Comparison of ENCODE assay signal across 9 cellular contexts in the genomic region with DNA sequence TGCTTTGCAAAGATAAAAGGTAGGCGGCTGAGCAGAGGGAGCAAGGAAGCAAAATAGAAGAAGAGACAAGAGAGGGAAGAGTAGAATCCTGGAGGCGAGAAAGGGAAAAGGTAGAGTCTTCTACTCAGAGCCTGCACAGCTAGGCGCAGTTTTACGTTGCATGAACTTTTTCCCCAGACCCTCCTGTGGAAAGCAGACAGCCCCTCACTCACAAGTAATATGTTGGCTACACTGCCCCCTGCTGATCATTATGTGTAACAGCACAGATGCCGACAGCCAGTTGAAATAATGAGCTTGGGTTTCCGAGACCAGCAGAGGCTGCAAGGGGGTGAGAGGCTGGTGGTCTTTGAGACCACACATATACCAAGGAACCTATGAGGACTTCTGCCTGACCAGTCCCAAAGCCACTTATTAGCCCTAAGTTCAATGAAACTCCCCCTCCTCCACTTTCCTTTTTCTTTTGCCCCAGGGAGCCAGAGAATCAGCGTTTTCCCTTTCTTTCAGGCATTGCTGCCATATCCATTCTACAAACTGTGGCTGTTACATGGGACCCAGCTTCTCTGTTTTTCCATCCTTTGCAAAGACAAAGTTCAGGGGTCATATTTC. TPM values are rescaled to one million over a fixed set of nuclear protein-coding genes. Genes with fewer than 3 reads are reported as not detected.
DNase-seq lines count a peak whose midpoint lies in the region; ATAC-seq and TF ChIP-seq lines count a peak whose summit lies in the region.
"Had no signal": no experiment of that assay in that cellular context is flagged by ENCODE, and none has a peak within 500 bp of the region (broad histone marks: within the 10 kb centered on the region; RNA-seq: fewer than 3 reads in every experiment).

No MANE protein-coding gene starts in this region.

- H3K9me3 ChIP-seq in endodermal cell (ENCODE audit: control insufficient read depth, low read length) (no peaks in the 10 kb centered on the region), osteoblast (ENCODE audit: low read depth, low read length) (no peaks in the 10 kb centered on the region)

- ATAC-seq in GM18873 (IDR thresholded peaks at IDR 0.05; ENCODE audit: low FRiP score, unreplicated experiment) (no peak), GM21515 (IDR thresholded peaks at IDR 0.05; ENCODE audit: unreplicated experiment) (no peak)

- CTCF ChIA-PET in RWPE1 (lab: Yijun Ruan, JAX) = interaction anchor here (0.6 to 1.4 kb wide), 11 partner anchors 9 to 72 kb away, joined by 3 to 10 read pairs (median 4); a partner anchor contains a TSS

- DNase-seq in DMS 273 (lab: John Stamatoyannopoulos, UW; ENCODE audit: unreplicated experiment) = peak; percentile 66
- DNase-seq in DMS 273 treated with DMSO at 0.1 percent for 48 hours (lab: John Stamatoyannopoulos, UW) = no peak
- peak; percentile 43 for DNase-seq in GM20000 (ENCODE audit: low spot score)
- peak; percentile 13 for DNase-seq in RWPE1 (ENCODE audit: low spot score)
- peak; percentile 84 for DNase-seq in endodermal cell
- DNase-seq in osteoblast (ENCODE audit: insufficient read length, low spot score, missing footprints) = no peak

- 36 to 41% methylated on average over 5 to 7 of the region's 7 CpGs for WGBS in endodermal cell (ENCODE audit: insufficient coverage in 1 of 2, insufficient read length in 1 of 2), 2 experiments

- TF ChIP-seq CTCF in GM20000 (IDR thresholded peaks at IDR 0.05; ENCODE audit: extremely low read depth, missing control alignments) (peak; percentile 64), RWPE1 (conservative IDR thresholded peaks at IDR 0.05; ENCODE audit: low read depth) (peak; percentile 63), endodermal cell (conservative IDR thresholded peaks at IDR 0.05) (peak; percentile 91), osteoblast (IDR thresholded peaks at IDR 0.05; ENCODE audit: extremely low read depth, low read depth, low read length) (peak; percentile 89)

- H3K27me3 ChIP-seq in endodermal cell (ENCODE audit: control insufficient read depth, insufficient read depth, low read length, poor library complexity, severe bottlenecking) = peaks cover 18% of the 10 kb centered on the region
- H3K27me3 ChIP-seq in osteoblast (ENCODE audit: insufficient read depth, low read length) = peaks cover 3% of the 10 kb centered on the region

- H3K79me2 ChIP-seq in osteoblast (ENCODE audit: insufficient read depth, low read length) = no peaks in the 10 kb centered on the region

- H2AFZ ChIP-seq in osteoblast (ENCODE audit: low read length) = no peak overlapping the region

- no peaks in the 10 kb centered on the region for H3K9me3 Mint-ChIP-seq in endodermal cell

- no peak overlapping the region for H3K4me3 Mint-ChIP-seq in endodermal cell

- no peak overlapping the region for H3K9ac ChIP-seq in endodermal cell (ENCODE audit: extremely low read depth, low read length, poor library complexity, severe bottlenecking)

- POLR2A ChIA-PET in RWPE1 (lab: Yijun Ruan, JAX; ENCODE audit: low non-redundant PET) = no interaction called here

- no peaks in the 10 kb centered on the region for H3K36me3 Mint-ChIP-seq in endodermal cell (ENCODE audit: low read depth)

- peaks cover 28% of the 10 kb centered on the region for H3K27me3 Mint-ChIP-seq in endodermal cell (ENCODE audit: insufficient read depth)

- H3K4me1 Mint-ChIP-seq in endodermal cell = peaks cover 3% of the 10 kb centered on the region

- H3K36me3 ChIP-seq in endodermal cell (ENCODE audit: control insufficient read depth, insufficient read depth, low read length) = no peaks in the 10 kb centered on the region
- H3K36me3 ChIP-seq in osteoblast (ENCODE audit: insufficient read depth, low read length) = no peaks in the 10 kb centered on the region

- no peak overlapping the region for H3K27ac ChIP-seq in RWPE1
- no peak overlapping the region for H3K27ac ChIP-seq in endodermal cell (ENCODE audit: low read depth, low read length)
- H3K27ac ChIP-seq in osteoblast (ENCODE audit: low read depth, low read length) = no peak overlapping the region

- no peak overlapping the region for H3K27ac Mint-ChIP-seq in endodermal cell

- H4K20me1 ChIP-seq in osteoblast (ENCODE audit: insufficient read depth, low read length) = no peaks in the 10 kb centered on the region

- no peak overlapping the region for H3K4me2 ChIP-seq in osteoblast (ENCODE audit: insufficient read depth, low read length)

- H3K4me3 ChIP-seq in endodermal cell (ENCODE audit: low read length) (no peak overlapping the region), osteoblast (ENCODE audit: insufficient read depth, low read length) (no peak overlapping the region)

- no peaks in the 10 kb centered on the region for H3K4me1 ChIP-seq in endodermal cell (ENCODE audit: control insufficient read depth, insufficient read depth, low read length)
- no peaks in the 10 kb centered on the region for H3K4me1 ChIP-seq in osteoblast (ENCODE audit: insufficient read depth, low read length)

RNA-seq across cellular contexts. Expression of a gene that starts 22.5 kb away (rescaled TPM):
- total RNA-seq in endodermal cell (10 to 100 TPM; 16.1 to 17.2 TPM), osteoblast (37.1 and 39.1 TPM in 2 replicates)
- 22.4 TPM for polyA plus RNA-seq in endodermal cell (2013, experiment 1 of 2)
- polyA plus RNA-seq in endodermal cell (2013, experiment 2 of 2) = 25.6 TPM

RNA-seq across cellular contexts. Expression of a gene that starts 46.9 kb away (rescaled TPM):
- total RNA-seq in endodermal cell (1 to 10 TPM in 1 of 2 donors, not detected in 1; 1.8 TPM), osteoblast (1.1 and 2.4 TPM in 2 replicates)
- 5.6 TPM for polyA plus RNA-seq in endodermal cell (2013, experiment 1 of 2)
- 7.4 TPM for polyA plus RNA-seq in endodermal cell (2013, experiment 2 of 2)
- total RNA-seq: pulmonary artery endothelial cell had no signal

Comparison
In these comparisons a context has a peak if more than half of its experiments do, and no peak if none do; other contexts are left out.
1. DNase-seq: peak in DMS 273 (single experiment), GM20000 (single experiment), RWPE1 (single experiment) and endodermal cell (single experiment); none in DMS 273 treated with DMSO at 0.1 percent for 48 hours (single experiment) and osteoblast (single experiment).
2. Peak in every context shown above with its lines, with median percentiles within 50 percentile points of each other: CTCF ChIP-seq.